ENCODE assay signal across 2 cellular contexts in the genomic region with DNA sequence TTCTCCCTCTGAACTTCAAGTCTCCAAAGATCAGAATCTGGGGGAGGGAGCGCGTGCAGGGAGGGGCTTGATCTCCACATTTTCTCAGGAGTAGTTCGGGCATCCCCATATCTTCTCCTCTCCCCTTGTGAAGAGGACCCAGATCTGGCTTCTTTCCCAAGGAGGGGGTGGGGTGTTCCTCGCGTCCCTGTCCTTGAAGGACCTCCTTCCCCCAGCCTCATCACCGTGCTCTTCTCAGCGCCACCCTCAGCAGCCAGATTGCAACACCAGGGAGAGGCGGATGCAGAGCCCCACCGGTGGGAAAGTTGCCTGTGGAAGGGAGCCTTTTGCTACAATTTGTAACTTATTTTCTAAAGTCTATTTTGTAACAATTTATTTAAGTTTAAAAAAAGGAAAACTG.
TF ChIP-seq lines count a peak whose summit lies in the region.

No MANE protein-coding gene starts in this region.

TF ChIP-seq in HepG2, 621 proteins besides CTCF, POLR2A, EP300 and RAD21:
- TF ChIP-seq CENPBD1 (CRISPR knock-in tag; IDR thresholded peaks at IDR 0.05; ENCODE audit: borderline replicate concordance, low read depth) (no peak), ZNF891 (CRISPR knock-in tag; IDR thresholded peaks at IDR 0.05) (no peak), ZNF30 (CRISPR knock-in tag; IDR thresholded peaks at IDR 0.05) (no peak), ZNF253 (CRISPR knock-in tag; IDR thresholded peaks at IDR 0.05; ENCODE audit: borderline replicate concordance) (no peak), KDM5A (IDR thresholded peaks at IDR 0.05; ENCODE audit: borderline replicate concordance, low read length) (no peak), RBM22 (optimal IDR thresholded peaks at IDR 0.05; ENCODE audit: low read length) (peak; percentile 22), HDAC6 (IDR thresholded peaks at IDR 0.05; ENCODE audit: low read depth, low read length) (no peak)
- TF ChIP-seq, protein P1, sequence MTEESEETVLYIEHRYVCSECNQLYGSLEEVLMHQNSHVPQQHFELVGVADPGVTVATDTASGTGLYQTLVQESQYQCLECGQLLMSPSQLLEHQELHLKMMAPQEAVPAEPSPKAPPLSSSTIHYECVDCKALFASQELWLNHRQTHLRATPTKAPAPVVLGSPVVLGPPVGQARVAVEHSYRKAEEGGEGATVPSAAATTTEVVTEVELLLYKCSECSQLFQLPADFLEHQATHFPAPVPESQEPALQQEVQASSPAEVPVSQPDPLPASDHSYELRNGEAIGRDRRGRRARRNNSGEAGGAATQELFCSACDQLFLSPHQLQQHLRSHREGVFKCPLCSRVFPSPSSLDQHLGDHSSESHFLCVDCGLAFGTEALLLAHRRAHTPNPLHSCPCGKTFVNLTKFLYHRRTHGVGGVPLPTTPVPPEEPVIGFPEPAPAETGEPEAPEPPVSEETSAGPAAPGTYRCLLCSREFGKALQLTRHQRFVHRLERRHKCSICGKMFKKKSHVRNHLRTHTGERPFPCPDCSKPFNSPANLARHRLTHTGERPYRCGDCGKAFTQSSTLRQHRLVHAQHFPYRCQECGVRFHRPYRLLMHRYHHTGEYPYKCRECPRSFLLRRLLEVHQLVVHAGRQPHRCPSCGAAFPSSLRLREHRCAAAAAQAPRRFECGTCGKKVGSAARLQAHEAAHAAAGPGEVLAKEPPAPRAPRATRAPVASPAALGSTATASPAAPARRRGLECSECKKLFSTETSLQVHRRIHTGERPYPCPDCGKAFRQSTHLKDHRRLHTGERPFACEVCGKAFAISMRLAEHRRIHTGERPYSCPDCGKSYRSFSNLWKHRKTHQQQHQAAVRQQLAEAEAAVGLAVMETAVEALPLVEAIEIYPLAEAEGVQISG (CRISPR knock-in tag; IDR thresholded peaks at IDR 0.05): no peak
TF ChIP-seq in HepG2: peak in this region for 1.

TF ChIP-seq in PFSK-1, 5 proteins besides CTCF, POLR2A, EP300 and RAD21:
- TF ChIP-seq POLR2AphosphoS5 (IDR thresholded peaks at IDR 0.05; ENCODE audit: low read depth, low read length): 0 out of 2 replicates have a peak, but pooled peaks have one; percentile 2
- TF ChIP-seq TAF1 (IDR thresholded peaks at IDR 0.05; ENCODE audit: borderline replicate concordance, insufficient read depth, low read length): no peak
